16 cellular contexts compared by ENCODE assay signal in the genomic region with DNA sequence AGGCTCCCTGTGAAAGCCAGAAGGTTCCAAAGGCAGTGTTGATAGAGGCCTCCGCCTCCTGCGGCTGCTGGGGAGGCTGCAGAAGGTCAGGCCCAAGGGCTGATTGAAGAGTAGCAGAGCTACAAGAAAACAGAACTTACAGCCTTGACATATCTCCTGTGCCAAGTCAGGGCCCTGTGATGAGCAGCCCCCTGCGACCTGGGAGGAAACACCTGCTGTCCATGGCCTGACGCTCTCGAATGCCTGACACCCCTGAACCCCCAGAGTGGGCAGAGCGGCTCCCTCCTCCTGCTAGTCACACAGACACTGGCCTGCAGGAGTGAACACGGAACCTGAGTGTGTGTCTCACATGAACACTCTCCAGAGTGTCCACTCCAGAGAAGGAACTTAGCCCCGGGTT. TPM values are rescaled to one million over a fixed set of nuclear protein-coding genes. Genes with fewer than 3 reads are reported as not detected.
DNase-seq lines count a peak whose midpoint lies in the region; ATAC-seq, FAIRE-seq and TF ChIP-seq lines count a peak whose summit lies in the region.
"Had no signal": no experiment of that assay in that cellular context is flagged by ENCODE, and none has a peak within 500 bp of the region (broad histone marks: within the 10 kb centered on the region; RNA-seq: fewer than 3 reads in every experiment).

No MANE protein-coding gene starts in this region.

- peaks cover 0 to 49% (median 32%) of the 10 kb centered on the region in 10 experiments; a peak in 16 of 20 replicates for H3K4me1 ChIP-seq in BLaER1 treated with 17β-estradiol and CSF1 and Interleukin-3, amounts not matched to agents 10 nM and 100 nM
- peaks cover 0 to 4% of the 10 kb centered on the region in 2 experiments; a peak in 1 of 5 replicates for H3K4me1 ChIP-seq in K562 (replicated peaks in 1 of 2; ENCODE audit: control insufficient read depth in 2 of 2, insufficient read depth in 2 of 2, low read length in 2 of 2)
- H3K4me1 ChIP-seq: BE2C, Caco-2 had no signal

- H3K4me3 Mint-ChIP-seq in stimulated activated effector memory CD8-positive, alpha-beta T cell treated with anti-CD3 and anti-CD28 coated beads, Interleukin-12 subunit alpha, Interleukin-12 subunit beta, amount 100 ng/mL, for 72 hours: no peak overlapping the region
- H3K4me3 Mint-ChIP-seq: CD8-positive, alpha-beta memory T cell had no signal

- TF ChIP-seq EP300 in K562 (IDR thresholded peaks at IDR 0.05; ENCODE audit: low read length): no peak

- H3K4me2 ChIP-seq in BLaER1 treated with 17β-estradiol and CSF1 and Interleukin-3, amounts not matched to agents 10 nM and 100 nM: peak overlapping the region; percentile 6 to 86 (median 65); a peak in 19 of 22 replicates
- H3K4me2 ChIP-seq in K562 (ENCODE audit: insufficient read depth, low read length): no peak overlapping the region

- H3K4me1 Mint-ChIP-seq in stimulated activated effector memory CD8-positive, alpha-beta T cell treated with anti-CD3 and anti-CD28 coated beads, Interleukin-12 subunit alpha, Interleukin-12 subunit beta, amount 100 ng/mL, for 72 hours: no peaks in the 10 kb centered on the region
- H3K4me1 Mint-ChIP-seq: CD8-positive, alpha-beta memory T cell had no signal

- H3K9me3 ChIP-seq in BLaER1 treated with 17β-estradiol and CSF1 and Interleukin-3, amounts not matched to agents 10 nM and 100 nM (replicated peaks in 1 of 11): no peaks in the 10 kb centered on the region
- no peaks in the 10 kb centered on the region for H3K9me3 ChIP-seq in K562 (replicated peaks; ENCODE audit: control insufficient read depth, insufficient read depth, low read depth, low read length)
- H3K9me3 ChIP-seq: BE2C, Caco-2 had no signal

- H3K9me3 Mint-ChIP-seq in stimulated activated effector memory CD8-positive, alpha-beta T cell treated with anti-CD3 and anti-CD28 coated beads, Interleukin-12 subunit alpha, Interleukin-12 subunit beta, amount 100 ng/mL, for 72 hours: no peaks in the 10 kb centered on the region
- H3K9me3 Mint-ChIP-seq: CD8-positive, alpha-beta memory T cell had no signal

- H3K27ac Mint-ChIP-seq in stimulated activated effector memory CD8-positive, alpha-beta T cell treated with anti-CD3 and anti-CD28 coated beads, Interleukin-12 subunit alpha, Interleukin-12 subunit beta, amount 100 ng/mL, for 72 hours: no peak overlapping the region
- H3K27ac Mint-ChIP-seq: CD8-positive, alpha-beta memory T cell had no signal

- ATAC-seq in K562: peak; percentile 38
- peak; percentile 17 for ATAC-seq in stimulated activated effector memory CD8-positive, alpha-beta T cell treated with anti-CD3 and anti-CD28 coated beads, Interleukin-12 subunit alpha, Interleukin-12 subunit beta, amount 100 ng/mL, for 72 hours
- ATAC-seq: HCT116 had no signal

- intact Hi-C loops in K562 (cut with micrococcal nuclease): no loop called here

- CTCF ChIA-PET in K562 (lab: Yijun Ruan, JAX; ENCODE audit: low intra/inter-chr PET ratio): no interaction called here

- no peaks in the 10 kb centered on the region for H3K9me1 ChIP-seq in K562 (ENCODE audit: control insufficient read depth, insufficient read depth, low read length)

- no peak overlapping the region for H3K4me3 ChIP-seq in BLaER1 treated with 17β-estradiol and CSF1 and Interleukin-3, amounts not matched to agents 10 nM and 100 nM
- H3K4me3 ChIP-seq in K562: no peak overlapping the region

- TF ChIP-seq POLR2A in K562 (conservative IDR thresholded peaks at IDR 0.05): no peak

- peak overlapping the region in 3 of 11 experiments; percentile 8 to 34 (median 14); a peak in 2 of 22 replicates for H3K9ac ChIP-seq in BLaER1 treated with 17β-estradiol and CSF1 and Interleukin-3, amounts not matched to agents 10 nM and 100 nM
- no peak overlapping the region for H3K9ac ChIP-seq in K562 (ENCODE audit: insufficient read depth in 1 of 2, low read depth in 2 of 2, low read length in 2 of 2)

- H2AFZ ChIP-seq in K562 (ENCODE audit: low read depth, low read length): no peak overlapping the region

- in situ Hi-C loops in K562 (cut with MboI): no loop called here

- BruUV-seq in K562 (replicated peaks; lab: Mats Ljungman, UMichigan): no TSS peak

- no peak for FAIRE-seq in K562 (lab: Jason Lieb, UNC)
- FAIRE-seq: A204.1, GM18507 had no signal

- POLR2A ChIA-PET in K562 (lab: Yijun Ruan, JAX): interaction anchor here (0.8 kb wide), 1 partner anchor 406 kb away, joined by 3 read pairs; no protein-coding TSS in a partner anchor

- no peaks in the 10 kb centered on the region for H4K20me1 ChIP-seq in BLaER1 treated with 17β-estradiol and CSF1 and Interleukin-3, amounts not matched to agents 10 nM and 100 nM
- H4K20me1 ChIP-seq in K562 (replicated peaks; ENCODE audit: control insufficient read depth, insufficient read depth, low read length): no peaks in the 10 kb centered on the region; the same call in 1 of the 2 replicates

- no peak for TF ChIP-seq RAD21 in K562 (CRISPR knock-in tag; conservative IDR thresholded peaks at IDR 0.05 in 1 of 2, IDR thresholded peaks at IDR 0.05 in 1 of 2)

- no peaks in the 10 kb centered on the region for H3K36me3 Mint-ChIP-seq in stimulated activated effector memory CD8-positive, alpha-beta T cell treated with anti-CD3 and anti-CD28 coated beads, Interleukin-12 subunit alpha, Interleukin-12 subunit beta, amount 100 ng/mL, for 72 hours
- H3K36me3 Mint-ChIP-seq: CD8-positive, alpha-beta memory T cell had no signal

- H3K27ac ChIP-seq in BLaER1 treated with 17β-estradiol and CSF1 and Interleukin-3, amounts not matched to agents 10 nM and 100 nM: no peak overlapping the region
- H3K27ac ChIP-seq in K562 (ENCODE audit: extremely low read depth, low read depth, low read length): no peak overlapping the region

- no peak for DNase-seq in K562 (ENCODE audit: extremely low read depth in 1 of 4, low spot score in 3 of 4)
- DNase-seq in mesenteric fat pad (ENCODE audit: low spot score): peak; percentile 59
- DNase-seq in stimulated activated effector memory CD8-positive, alpha-beta T cell treated with anti-CD3 and anti-CD28 coated beads, Interleukin-12 subunit alpha, Interleukin-12 subunit beta, amount 100 ng/mL, for 72 hours (ENCODE audit: low spot score in 2 of 2): no peak
- no peak for DNase-seq in stimulated activated CD4-positive, alpha-beta T cell treated with anti-CD3 and anti-CD28 coated beads, Interleukin-4, amount 100 ng/mL, for 24 hours
- DNase-seq in NCI-H2107 treated with DMSO at 0.1 percent for 48 hours (lab: John Stamatoyannopoulos, UW; ENCODE audit: unreplicated experiment): no peak
- no peak for DNase-seq in iPS-NIHi7 (ENCODE audit: extremely low spot score)
- DNase-seq: BE2C; Caco-2; CD8-positive, alpha-beta memory T cell; DMS53; GF-D8; IMR-90 had no signal

- TF ChIP-seq CTCF in K562 (IDR thresholded peaks at IDR 0.05 in 2 of 3, conservative IDR thresholded peaks at IDR 0.05 in 1 of 3; ENCODE audit: insufficient read depth in 2 of 3, low read depth in 1 of 3, low read length in 3 of 3): no peak

- H3K79me2 ChIP-seq in K562 (ENCODE audit: control insufficient read depth, insufficient read depth, low read length): no peaks in the 10 kb centered on the region

- H3K36me3 ChIP-seq in BLaER1 treated with 17β-estradiol and CSF1 and Interleukin-3, amounts not matched to agents 10 nM and 100 nM: no peaks in the 10 kb centered on the region
- no peaks in the 10 kb centered on the region for H3K36me3 ChIP-seq in K562 (ENCODE audit: control insufficient read depth, insufficient read depth, low read length)
- H3K36me3 ChIP-seq: BE2C had no signal

- 0% methylated on average over 8 of the region's 8 CpGs for WGBS in K562 (ENCODE audit: insufficient coverage, low coverage, missing lambda C conversion rate)

- H3K27me3 ChIP-seq in BLaER1 treated with 17β-estradiol and CSF1 and Interleukin-3, amounts not matched to agents 10 nM and 100 nM: no peaks in the 10 kb centered on the region
- peaks cover 33 to 56% of the 10 kb centered on the region in 2 experiments for H3K27me3 ChIP-seq in K562 (ENCODE audit: control insufficient read depth in 2 of 2, insufficient read depth in 2 of 2, low read length in 2 of 2)

TF ChIP-seq in K562, 482 proteins besides CTCF, POLR2A, EP300 and RAD21:
- TF ChIP-seq IFI16 (CRISPR knock-in tag; IDR thresholded peaks at IDR 0.05) (no peak), CXXC5 (CRISPR knock-in tag; IDR thresholded peaks at IDR 0.05) (no peak), XRCC3 (IDR thresholded peaks at IDR 0.05) (no peak)

RNA-seq across cellular contexts. Expression of a gene that starts 38.2 kb away (rescaled TPM):
- total RNA-seq in K562 (2011; cell fraction: chromatin; rRNA removed; ENCODE audit: low replicate concordance): 90.0 and 116 TPM in 2 replicates
- 35.5 and 45.8 TPM in 2 replicates for total RNA-seq in K562 (2011; cell fraction: nucleolus; rRNA removed)
- 72.4 and 102 TPM in 2 replicates for total RNA-seq in K562 (2011; cell fraction: nucleoplasm; rRNA removed)
- 11.8 and 12.4 TPM in 2 replicates for total RNA-seq in K562 (2014; rRNA removed)
- total RNA-seq in K562 (2014; rRNA removed; fragmentation: Illumina TruSeq; extraction: Trizol): 14.2 and 15.4 TPM in 2 replicates
- total RNA-seq in K562 (2015; rRNA removed; fragmentation: Illumina TruSeq; extraction: Trizol): 14.0 and 15.2 TPM in 2 replicates
- 24.8 and 27.8 TPM in 2 replicates for total RNA-seq in K562 (2021)
- polyA plus RNA-seq in K562 (2011; rRNA removed): 20.2 and 21.0 TPM in 2 replicates
- 21.9 and 30.6 TPM in 2 replicates for polyA plus RNA-seq in K562 (2011; cell fraction: cytosol; rRNA removed)
- polyA plus RNA-seq in K562 (2011; cell fraction: nucleus; rRNA removed): 54.8 and 55.0 TPM in 2 replicates
- polyA plus RNA-seq in K562 (2012): 15.8 and 17.5 TPM in 2 replicates
- 18.2 and 19.8 TPM in 2 replicates for polyA plus RNA-seq in K562 (2014; fragmentation: Illumina TruSeq; extraction: Trizol)
- polyA plus RNA-seq in K562 (2014; fragmentation: Nextera tagmentation; extraction: Ambion mirVana): 1 to 10 TPM; 3.0 to 3.6 TPM
- 17.3 and 17.9 TPM in 2 replicates for polyA plus RNA-seq in K562 (2014; rRNA removed)
- polyA minus RNA-seq in K562 (2011; rRNA and poly(A)+ RNA removed): 43.9 and 46.2 TPM in 2 replicates
- polyA minus RNA-seq in K562 (2011; cell fraction: cytosol; rRNA and poly(A)+ RNA removed): 15.8 and 16.5 TPM in 2 replicates
- polyA minus RNA-seq in K562 (2011; cell fraction: nucleus; rRNA and poly(A)+ RNA removed): 38.0 and 58.4 TPM in 2 replicates
- total RNA-seq in mesenteric fat pad: 27.3 TPM
